9 cellular contexts compared by ENCODE assay signal in genomic region chr4:184348311-184349233, GRCh38.
DNase-seq lines count a peak whose midpoint lies in the region; ATAC-seq and TF ChIP-seq lines count a peak whose summit lies in the region.
"Had no signal": no experiment of that assay in that cellular context is flagged by ENCODE, and none has a peak within 500 bp of the region (broad histone marks: within the 10 kb centered on the region; RNA-seq: fewer than 3 reads in every experiment).

No MANE protein-coding gene starts in this region.

- H3K27ac Mint-ChIP-seq in activated T-cell treated with anti-CD3 and anti-CD28 coated beads, Interleukin-2, amount 50 U/mL, for 24 hours, result no peak overlapping the region

- no peak for ATAC-seq in GM18858 (IDR thresholded peaks at IDR 0.05; ENCODE audit: unreplicated experiment)

- DNase-seq in SKM-1 treated with dmso at 0.1 percent for 144 hours (lab: John Stamatoyannopoulos, UW; ENCODE audit: unreplicated experiment) (peak; percentile 14), SKM-1 (lab: John Stamatoyannopoulos, UW; ENCODE audit: unreplicated experiment) (no peak), epithelial cell of esophagus (ENCODE audit: low read depth) (peak; percentile 69), mucosa of gallbladder (ENCODE audit: low spot score) (peak; percentile 86), dorsolateral prefrontal cortex (no peak), dedifferentiated amniotic fluid mesenchymal stem cell (ENCODE audit: extremely low spot score) (no peak)
- no peak for DNase-seq in activated T-cell treated with anti-CD3 and anti-CD28 coated beads, Interleukin-2, amount 50 U/mL, for 24 hours
- DNase-seq: NCI-H2081 had no signal

- intact Hi-C loops in dorsolateral prefrontal cortex (cut with DNase I), result loop anchor here in 1 of 2 donors (5.0 kb wide), 1 partner anchor 81 kb away; no protein-coding TSS in a partner anchor

- no peaks in the 10 kb centered on the region for H3K27me3 ChIP-seq in dorsolateral prefrontal cortex

- H3K4me3 ChIP-seq in epithelial cell of esophagus (ENCODE audit: low read length), result no peak overlapping the region
- no peak overlapping the region for H3K4me3 ChIP-seq in dorsolateral prefrontal cortex

- H3K4me1 Mint-ChIP-seq in activated T-cell treated with anti-CD3 and anti-CD28 coated beads, Interleukin-2, amount 50 U/mL, for 24 hours (ENCODE audit: low read depth), result peaks cover 15% of the 10 kb centered on the region

- TF ChIP-seq CTCF in epithelial cell of esophagus (IDR thresholded peaks at IDR 0.05; ENCODE audit: insufficient read depth, low read depth, low read length, missing control alignments) (no peak), dorsolateral prefrontal cortex (IDR thresholded peaks at IDR 0.05 in 54 of 56, conservative IDR thresholded peaks at IDR 0.05 in 2 of 56; ENCODE audit: low read depth in 1 of 56, partially characterized antibody in 56 of 56) (no peak)

- H3K36me3 Mint-ChIP-seq in activated T-cell treated with anti-CD3 and anti-CD28 coated beads, Interleukin-2, amount 50 U/mL, for 24 hours (ENCODE audit: low read depth), result no peaks in the 10 kb centered on the region

- no peak overlapping the region for H3K4me3 Mint-ChIP-seq in activated T-cell treated with anti-CD3 and anti-CD28 coated beads, Interleukin-2, amount 50 U/mL, for 24 hours

- peak overlapping the region in 5 of 59 donors; percentile 21 to 53 (median 48) for H3K27ac ChIP-seq in dorsolateral prefrontal cortex

- no peaks in the 10 kb centered on the region for H3K9me3 Mint-ChIP-seq in activated T-cell treated with anti-CD3 and anti-CD28 coated beads, Interleukin-2, amount 50 U/mL, for 24 hours

- H3K27me3 Mint-ChIP-seq in activated T-cell treated with anti-CD3 and anti-CD28 coated beads, Interleukin-2, amount 50 U/mL, for 24 hours, result peaks cover 3% of the 10 kb centered on the region

Comparison
In these comparisons a context has a peak if more than half of its experiments do, and no peak if none do; other contexts are left out.
1. DNase-seq: peak in SKM-1 treated with dmso at 0.1 percent for 144 hours (single experiment), epithelial cell of esophagus (single experiment) and mucosa of gallbladder (single experiment); none in SKM-1 (single experiment), dorsolateral prefrontal cortex (0 of 10), dedifferentiated amniotic fluid mesenchymal stem cell (single experiment) and activated T-cell treated with anti-CD3 and anti-CD28 coated beads, Interleukin-2, amount 50 U/mL, for 24 hours (single experiment).